ENCODE assay signal across 12 cellular contexts in the genomic region with DNA sequence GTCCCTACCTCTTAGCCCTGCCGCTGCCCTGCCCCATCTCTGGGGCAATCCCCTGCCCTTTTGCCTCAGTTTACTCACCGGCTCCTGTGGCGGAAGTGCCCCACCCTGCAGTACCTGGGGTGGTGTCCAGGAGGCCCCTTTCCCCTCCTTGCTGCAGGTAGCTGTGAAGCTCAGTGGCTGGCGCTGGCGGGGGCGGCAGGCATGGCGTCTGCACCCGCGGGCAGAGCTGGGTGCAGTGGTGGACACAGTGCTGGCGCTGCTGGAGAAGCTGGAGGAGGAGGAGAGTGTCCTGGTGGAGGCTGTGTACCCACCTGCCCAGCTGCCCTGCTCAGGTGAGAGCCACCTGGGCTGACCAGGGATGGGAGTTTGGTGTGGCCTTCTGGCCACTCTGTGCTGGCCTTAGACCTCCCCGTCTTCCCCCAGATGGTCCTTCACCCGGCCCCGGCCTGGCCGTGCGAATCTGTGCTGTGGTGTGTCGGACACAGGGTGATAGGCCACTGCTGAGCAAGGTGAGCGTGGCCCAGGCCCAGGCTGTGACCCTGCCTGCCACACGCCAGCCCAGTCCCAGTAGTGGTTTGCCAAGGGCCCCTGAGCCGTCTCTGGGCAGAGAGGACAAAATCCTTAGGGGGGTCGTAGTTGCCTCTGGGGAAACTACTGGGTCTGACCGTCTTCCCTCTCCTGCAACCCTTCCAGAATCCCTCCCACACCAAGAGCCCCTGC. TPM values are rescaled to one million over a fixed set of nuclear protein-coding genes. Genes with fewer than 3 reads are reported as not detected.
DNase-seq lines count a peak whose midpoint lies in the region; ATAC-seq, FAIRE-seq and TF ChIP-seq lines count a peak whose summit lies in the region.
"Had no signal": no experiment of that assay in that cellular context is flagged by ENCODE, and none has a peak within 500 bp of the region (broad histone marks: within the 10 kb centered on the region; RNA-seq: fewer than 3 reads in every experiment).

No MANE protein-coding gene starts in this region.

- peak overlapping the region; percentile 86 for H3K4me3 Mint-ChIP-seq in CD8-positive, alpha-beta T cell
- H3K4me3 Mint-ChIP-seq in brain = peak overlapping the region; percentile 76 to 84 (median 80)

- CTCF ChIA-PET in CD8-positive, alpha-beta T cell (lab: Charles Lee) = interaction anchor here (0.9 to 6.0 kb wide), 11 partner anchors 11 to 68 kb away, joined by 3 to 62 read pairs (median 4); partner anchors contain the start of genes PPP1CA, PTPRCAP, RAD9A and TBC1D10C

- TF ChIP-seq POLR2A in gastrocnemius medialis (IDR thresholded peaks at IDR 0.05) = no peak

- no peak for TF ChIP-seq CTCF in CD8-positive, alpha-beta T cell (IDR thresholded peaks at IDR 0.05)
- TF ChIP-seq CTCF in brain (conservative IDR thresholded peaks at IDR 0.05) (no peak), gastrocnemius medialis (IDR thresholded peaks at IDR 0.05 in 4 of 5, conservative IDR thresholded peaks at IDR 0.05 in 1 of 5) (no peak)

- no peaks in the 10 kb centered on the region for H3K9me3 Mint-ChIP-seq in CD8-positive, alpha-beta T cell
- peaks cover 0 to 5% (median 0%) of the 10 kb centered on the region in 5 experiments for H3K9me3 Mint-ChIP-seq in brain

- H3K27me3 Mint-ChIP-seq in CD8-positive, alpha-beta T cell (ENCODE audit: low read depth) = no peaks in the 10 kb centered on the region
- H3K27me3 Mint-ChIP-seq in brain = peaks cover 24% of the 10 kb centered on the region

- intact Hi-C loops in CD8-positive, alpha-beta T cell (cut with DNase I, micrococcal nuclease) = loop anchor here (2.0 to 5.0 kb wide), 3 partner anchors 49 to 388 kb away; partner anchors contain the start of genes AIP (in 1 of the 2) and TMEM134 (in 1 of the 2)
- intact Hi-C loops in gastrocnemius medialis (cut with DNase I; ENCODE audit: low total_unique reads) = loop anchor here (10.0 kb wide), 2 partner anchors 165 to 1365 kb away; partner anchors contain the start of genes GSTP1 and SF3B2

- H3K36me3 ChIP-seq in CD8-positive, alpha-beta T cell (ENCODE audit: insufficient read depth, low read length) = no peaks in the 10 kb centered on the region
- H3K36me3 ChIP-seq in NT2/D1 (ENCODE audit: insufficient read depth, insufficient read length, low read length) = peaks cover 2% of the 10 kb centered on the region
- no peaks in the 10 kb centered on the region for H3K36me3 ChIP-seq in gastrocnemius medialis

- peaks cover 5% of the 10 kb centered on the region for H3K36me3 Mint-ChIP-seq in CD8-positive, alpha-beta T cell
- no peaks in the 10 kb centered on the region for H3K36me3 Mint-ChIP-seq in brain

- FAIRE-seq in urothelium cell line (lab: Jason Lieb, UNC) = no peak
- FAIRE-seq: endometrium had no signal

- in situ Hi-C loops in gastrocnemius medialis (cut with MboI; ENCODE audit: low sequenced_read_pairs in 4 of 4) = no loop called here

- peak overlapping the region; percentile 93 for H3K9ac ChIP-seq in NT2/D1 (ENCODE audit: insufficient read length, low read depth)

- no peaks in the 10 kb centered on the region for H3K9me3 ChIP-seq in CD8-positive, alpha-beta T cell (ENCODE audit: low read length)
- no peaks in the 10 kb centered on the region for H3K9me3 ChIP-seq in NT2/D1 (ENCODE audit: insufficient read depth, low read length)
- no peaks in the 10 kb centered on the region for H3K9me3 ChIP-seq in gastrocnemius medialis

- H3K27me3 ChIP-seq in CD8-positive, alpha-beta T cell (ENCODE audit: insufficient read depth, low read length) = no peaks in the 10 kb centered on the region
- peaks cover 24% of the 10 kb centered on the region for H3K27me3 ChIP-seq in NT2/D1 (ENCODE audit: insufficient read depth, insufficient read length)
- no peaks in the 10 kb centered on the region for H3K27me3 ChIP-seq in gastrocnemius medialis

- H3K4me1 ChIP-seq in CD8-positive, alpha-beta T cell (ENCODE audit: insufficient read depth, low read length) = peaks cover 57% of the 10 kb centered on the region
- H3K4me1 ChIP-seq in NT2/D1 (ENCODE audit: insufficient read depth, insufficient read length) (peaks cover 60% of the 10 kb centered on the region), gastrocnemius medialis (peaks cover 46 to 57% of the 10 kb centered on the region in 2 donors)

- H3K27ac ChIP-seq in CD8-positive, alpha-beta T cell (ENCODE audit: low read depth, low read length) = peak overlapping the region; percentile 55
- H3K27ac ChIP-seq in gastrocnemius medialis = peak overlapping the region; percentile 78 to 97 (median 87)
- H3K27ac ChIP-seq: SK-N-MC had no signal

- peak in 1 of 7 experiments; percentile 53 for DNase-seq in CD8-positive, alpha-beta T cell
- DNase-seq in NT2/D1 (ENCODE audit: low read depth, low spot score) (no peak), gastrocnemius medialis (no peak), CD1c-positive myeloid dendritic cell (ENCODE audit: extremely low spot score) (no peak), urothelium cell line (ENCODE audit: low spot score) (no peak), inferior parietal cortex (ENCODE audit: extremely low spot score) (no peak)
- DNase-seq: activated gamma-delta T cell, islet precursor cell had no signal

- ATAC-seq in CD8-positive, alpha-beta T cell = no peak
- ATAC-seq in gastrocnemius medialis (no peak), GM21825 (IDR thresholded peaks at IDR 0.05; ENCODE audit: unreplicated experiment) (no peak)

- peak overlapping the region; percentile 49 for H3K4me3 ChIP-seq in CD8-positive, alpha-beta T cell (ENCODE audit: low read depth, low read length)
- H3K4me3 ChIP-seq in NT2/D1 (ENCODE audit: insufficient read length, low read depth) (no peak overlapping the region), gastrocnemius medialis (peak overlapping the region in 1 of 4 donors; percentile 50)
- H3K4me3 ChIP-seq: SK-N-MC had no signal

- peak overlapping the region; percentile 91 for H3K27ac Mint-ChIP-seq in CD8-positive, alpha-beta T cell
- H3K27ac Mint-ChIP-seq in brain = peak overlapping the region in 2 of 5 experiments; percentile 32 to 76

- POLR2A ChIA-PET in CD8-positive, alpha-beta T cell (lab: Charles Lee) = interaction anchor here (0.9 to 13.5 kb wide), 11 partner anchors 8 to 86 kb away, joined by 3 to 317 read pairs (median 19); partner anchors contain the start of genes AIP, PITPNM1, PPP1CA and PTPRCAP

- peaks cover 48% of the 10 kb centered on the region for H3K4me1 Mint-ChIP-seq in CD8-positive, alpha-beta T cell (ENCODE audit: low read depth)
- H3K4me1 Mint-ChIP-seq in brain = peaks cover 36% of the 10 kb centered on the region

RNA-seq across cellular contexts. Expression of gene CARNS1, which starts 4.0 kb away (rescaled TPM):
- 10 to 100 TPM; 11.2 to 12.1 TPM for total RNA-seq in CD8-positive, alpha-beta T cell
- polyA plus RNA-seq in brain (ENCODE audit: insufficient read depth, low read depth, low replicate concordance) = 68.5 TPM
- 10 to 100 TPM in 1 of 4 donors, 1 to 10 TPM in 3; 2.5 to 11.0 (median 4.9) TPM for total RNA-seq in gastrocnemius medialis

RNA-seq across cellular contexts. Expression of gene RPS6KB2, which starts 8.8 kb away (rescaled TPM):
- 10 to 100 TPM; 71.8 to 76.2 TPM for total RNA-seq in CD8-positive, alpha-beta T cell
- polyA plus RNA-seq in brain (ENCODE audit: insufficient read depth, low read depth, low replicate concordance) = 30.9 TPM
- total RNA-seq in gastrocnemius medialis = 10 to 100 TPM; 38.0 to 74.1 (median 39.4) TPM

RNA-seq across cellular contexts. Expression of gene TBC1D10C, which starts 15.6 kb away (rescaled TPM):
- total RNA-seq in CD8-positive, alpha-beta T cell = 100 to 1,000 TPM; 197 to 201 TPM
- polyA plus RNA-seq in brain (ENCODE audit: insufficient read depth, low read depth, low replicate concordance) = 0.29 TPM
- under 1 TPM in 3 of 4 donors, not detected in 1; 0.44 to 0.78 (median 0.56) TPM for total RNA-seq in gastrocnemius medialis

RNA-seq across cellular contexts. Expression of gene PPP1CA, which starts 17.8 kb away (rescaled TPM):
- total RNA-seq in CD8-positive, alpha-beta T cell = 10 to 100 TPM; 40.5 to 42.2 TPM
- polyA plus RNA-seq in brain (ENCODE audit: insufficient read depth, low read depth, low replicate concordance) = 231 TPM
- 100 to 1,000 TPM in 3 of 4 donors, 10 to 100 TPM in 1; 78.4 to 193 (median 124) TPM for total RNA-seq in gastrocnemius medialis

RNA-seq across cellular contexts. Expression of gene PTPRCAP, which starts 18.0 kb away (rescaled TPM):
- total RNA-seq in CD8-positive, alpha-beta T cell = 100 to 1,000 TPM; 138 to 144 TPM
- 2.7 TPM for polyA plus RNA-seq in brain (ENCODE audit: insufficient read depth, low read depth, low replicate concordance)
- total RNA-seq in gastrocnemius medialis = 1 to 10 TPM in 3 of 4 donors, under 1 TPM in 1; 0.47 to 1.5 (median 1.3) TPM

Comparison
In these comparisons a context has a peak if more than half of its experiments do, and no peak if none do; other contexts are left out.
1. RNA of gene TBC1D10C, which starts 15.6 kb away (total RNA-seq): 197 to 201 TPM in CD8-positive, alpha-beta T cell; 0.44 to 0.78 TPM in gastrocnemius medialis; every median in the first group is over 100 times any median in the second.